In the genomic region with DNA sequence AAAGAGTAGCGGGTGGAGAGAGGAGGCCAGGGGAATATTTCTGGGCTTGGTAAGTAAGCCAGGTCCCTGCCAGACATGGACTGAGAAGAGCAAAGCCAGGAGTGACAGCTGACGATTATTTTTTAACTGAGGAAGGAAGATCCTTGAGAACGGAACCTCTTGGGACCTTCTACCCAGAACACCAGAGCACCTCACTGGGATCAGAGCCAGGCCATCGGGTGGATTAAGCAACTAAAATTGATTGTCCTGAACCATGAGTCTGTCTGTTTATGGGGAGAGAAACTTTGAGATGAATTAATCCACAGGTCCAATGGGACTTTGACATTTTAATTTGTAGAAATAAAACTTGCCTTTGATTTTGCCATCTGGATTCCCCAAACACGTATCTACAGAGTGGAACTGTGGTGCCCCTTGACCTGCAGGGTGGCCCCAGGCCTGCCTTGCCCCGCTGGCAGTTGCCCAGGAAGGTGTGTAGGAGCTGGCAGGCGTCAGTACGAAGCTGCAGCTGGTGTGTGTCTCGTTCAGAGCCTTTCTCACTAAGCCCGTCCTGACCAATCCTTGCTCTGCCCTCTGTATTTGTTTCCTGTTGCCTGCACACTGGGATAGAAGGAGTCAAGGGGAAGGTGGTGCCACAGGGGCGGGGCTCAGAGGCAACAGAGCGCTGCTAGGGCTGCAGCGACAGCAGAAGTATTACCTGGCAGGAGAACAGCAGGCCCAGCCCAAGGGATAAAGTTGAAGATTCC, we compare ENCODE assay signal across 10 cellular contexts. TPM values are rescaled to one million over a fixed set of nuclear protein-coding genes. Genes with fewer than 3 reads are reported as not detected.
A peak's percentile ranks its signal among the peaks of the same experiment; 100 is the strongest.
DNase-seq lines count a peak whose midpoint lies in the region; ATAC-seq, FAIRE-seq and TF ChIP-seq lines count a peak whose summit lies in the region.
"Had no signal": no experiment of that assay in that cellular context is flagged by ENCODE, and none has a peak within 500 bp of the region (broad histone marks: within the 10 kb centered on the region; RNA-seq: fewer than 3 reads in every experiment).

No MANE protein-coding gene starts in this region.

- no peaks in the 10 kb centered on the region for H3K79me2 ChIP-seq in DND-41 (ENCODE audit: insufficient read depth, low read length)
- no peaks in the 10 kb centered on the region for H3K79me2 ChIP-seq in H1 (ENCODE audit: control insufficient read depth in 1 of 2, insufficient read depth in 2 of 2, low read length in 2 of 2)

- intact Hi-C loops in activated naive CD4-positive, alpha-beta T cell treated with anti-CD3 and anti-CD28 coated beads for 36 hours (cut with micrococcal nuclease) = no loop called here
- intact Hi-C loops in CD14-positive monocyte (cut with micrococcal nuclease) = no loop called here

- no peaks in the 10 kb centered on the region for H3K9me3 ChIP-seq in DND-41 (ENCODE audit: insufficient read depth, low read length, severe bottlenecking)
- H3K9me3 ChIP-seq in H1 (ENCODE audit: insufficient read depth in 2 of 2, low read depth in 1 of 2, low read length in 1 of 2) = no peaks in the 10 kb centered on the region
- H3K9me3 ChIP-seq in muscle layer of duodenum (ENCODE audit: control insufficient read depth in 1 of 2, low read length in 2 of 2) = no peaks in the 10 kb centered on the region

- H2BK15ac ChIP-seq in H1 (ENCODE audit: low read length) = no peak overlapping the region

- no peaks in the 10 kb centered on the region for H4K20me1 ChIP-seq in DND-41 (ENCODE audit: insufficient read depth, low read length)
- no peaks in the 10 kb centered on the region for H4K20me1 ChIP-seq in H1 (replicated peaks in 1 of 2; ENCODE audit: control insufficient read depth in 1 of 2, insufficient read depth in 2 of 2, low read length in 2 of 2)

- TF ChIP-seq EP300 in H1 (IDR thresholded peaks at IDR 0.05; ENCODE audit: borderline replicate concordance in 1 of 2, low read depth in 2 of 2, low read length in 2 of 2) = no peak

- no peaks in the 10 kb centered on the region for H3K79me1 ChIP-seq in H1 (ENCODE audit: low read depth, low read length)

- no peak for TF ChIP-seq RAD21 in H1 (IDR thresholded peaks at IDR 0.05 in 1 of 2, conservative IDR thresholded peaks at IDR 0.05 in 1 of 2; ENCODE audit: low read depth in 2 of 2, low read length in 2 of 2)

- H3K23me2 ChIP-seq in H1 (ENCODE audit: low read depth, low read length) = no peaks in the 10 kb centered on the region

- H4K8ac ChIP-seq in H1 (ENCODE audit: extremely low read depth, insufficient read depth, low read length) = peak overlapping the region; percentile 41; the same call in 1 of the 2 replicates

- no peak overlapping the region for H2BK5ac ChIP-seq in H1 (ENCODE audit: low read depth, low read length)

- H2BK120ac ChIP-seq in H1 (replicated peaks; ENCODE audit: low read depth, low read length) = no peak overlapping the region

- CTCF ChIA-PET in H1 (lab: Charles Lee; ENCODE audit: partially characterized antibody) = interaction anchor here (1.3 to 14.8 kb wide), 4 partner anchors 8 to 141 kb away, joined by 3 to 111 read pairs (median 7); a partner anchor contains a TSS
- CTCF ChIA-PET in activated naive CD4-positive, alpha-beta T cell treated with anti-CD3 and anti-CD28 coated beads for 36 hours (lab: Charles Lee) = interaction anchor here (1.2 to 1.6 kb wide), 2 partner anchors 15 to 138 kb away, joined by 3 read pairs; no protein-coding TSS in a partner anchor

- FAIRE-seq in H1 (lab: Jason Lieb, UNC) = no peak

- H3K4me3 Mint-ChIP-seq in activated naive CD4-positive, alpha-beta T cell treated with anti-CD3 and anti-CD28 coated beads for 36 hours = no peak overlapping the region
- no peak overlapping the region for H3K4me3 Mint-ChIP-seq in CD14-positive monocyte

- no peak overlapping the region for H3K23ac ChIP-seq in H1 (ENCODE audit: insufficient read length)

- no peak for TF ChIP-seq POLR2A in H1 (IDR thresholded peaks at IDR 0.05; ENCODE audit: control extremely low read depth in 1 of 2, low read depth in 2 of 2, low read length in 2 of 2)

- DNase-seq in DND-41 (no peak), NCI-H2196 treated with DMSO at 0.1 percent for 48 hours (lab: John Stamatoyannopoulos, UW; ENCODE audit: unreplicated experiment) (peak; percentile 94), H1 (ENCODE audit: low read depth in 1 of 2, low spot score in 2 of 2) (no peak), GM19238 (ENCODE audit: insufficient read length, low spot score) (no peak), CD14-positive monocyte (ENCODE audit: low spot score) (no peak)
- no peak for DNase-seq in stimulated activated naive CD4-positive, alpha-beta T cell treated with Interleukin-2 at 50 U/mL for 16 hours (lab: John Stamatoyannopoulos, UW)
- DNase-seq in activated naive CD4-positive, alpha-beta T cell treated with anti-CD3 and anti-CD28 coated beads for 36 hours = no peak
- DNase-seq: MV-4-11 had no signal

- no peaks in the 10 kb centered on the region for H3K36me3 Mint-ChIP-seq in activated naive CD4-positive, alpha-beta T cell treated with anti-CD3 and anti-CD28 coated beads for 36 hours (ENCODE audit: low read depth)
- no peaks in the 10 kb centered on the region for H3K36me3 Mint-ChIP-seq in CD14-positive monocyte

- H3K27ac ChIP-seq in DND-41 (ENCODE audit: low read length) = no peak overlapping the region
- H3K27ac ChIP-seq in H1 (ENCODE audit: low read depth, low read length) = no peak overlapping the region
- peak overlapping the region; percentile 28 for H3K27ac ChIP-seq in muscle layer of duodenum (ENCODE audit: low read length)

- 0 out of 3 replicates have a peak, but pooled peaks have one; percentile 27 for ATAC-seq in DND-41 (ENCODE audit: insufficient read depth, low read depth)

- no peak overlapping the region for H3K4me2 ChIP-seq in DND-41 (ENCODE audit: insufficient read depth, low read length)
- no peak overlapping the region for H3K4me2 ChIP-seq in H1 (ENCODE audit: insufficient read depth in 1 of 2, low read depth in 2 of 2, low read length in 2 of 2)

- no peaks in the 10 kb centered on the region for H3K36me3 ChIP-seq in DND-41 (ENCODE audit: insufficient read depth, low read length)
- H3K36me3 ChIP-seq in H1 (ENCODE audit: control insufficient read depth in 2 of 4, insufficient read depth in 4 of 4, low read length in 3 of 4) = no peaks in the 10 kb centered on the region
- H3K36me3 ChIP-seq in muscle layer of duodenum (ENCODE audit: control insufficient read depth in 1 of 2, insufficient read depth in 2 of 2, low read length in 2 of 2) = peaks cover 0 to 4% of the 10 kb centered on the region in 2 donors

- H2AK5ac ChIP-seq in H1 (ENCODE audit: low read depth, low read length) = no peak overlapping the region

- peaks cover 12% of the 10 kb centered on the region for H3K4me1 Mint-ChIP-seq in activated naive CD4-positive, alpha-beta T cell treated with anti-CD3 and anti-CD28 coated beads for 36 hours (ENCODE audit: low read depth)
- peaks cover 12% of the 10 kb centered on the region for H3K4me1 Mint-ChIP-seq in CD14-positive monocyte

- no peaks in the 10 kb centered on the region for H3K9me3 Mint-ChIP-seq in activated naive CD4-positive, alpha-beta T cell treated with anti-CD3 and anti-CD28 coated beads for 36 hours
- no peaks in the 10 kb centered on the region for H3K9me3 Mint-ChIP-seq in CD14-positive monocyte

- no peak overlapping the region for H3K18ac ChIP-seq in H1 (ENCODE audit: extremely low read depth, low read length)

- no peak overlapping the region for H3K56ac ChIP-seq in H1 (replicated peaks; ENCODE audit: insufficient read length, low read depth, low read length)

- H4K5ac ChIP-seq in H1 (ENCODE audit: insufficient read length, low read depth, low read length) = no peak overlapping the region

- TF ChIP-seq CTCF in DND-41 (IDR thresholded peaks at IDR 0.05; ENCODE audit: borderline replicate concordance, extremely low read depth, low read length, poor library complexity, severe bottlenecking) (no peak), H1 (IDR thresholded peaks at IDR 0.05; ENCODE audit: control extremely low read depth in 1 of 3, insufficient read depth in 1 of 3, low read depth in 1 of 3, low read length in 3 of 3) (no peak), CD14-positive monocyte (IDR thresholded peaks at IDR 0.05) (no peak)

- H3K4me1 ChIP-seq in DND-41 (ENCODE audit: insufficient read depth, low read length) = no peaks in the 10 kb centered on the region
- no peaks in the 10 kb centered on the region; a peak in 1 of 7 replicates for H3K4me1 ChIP-seq in H1 (replicated peaks in 1 of 4; ENCODE audit: control insufficient read depth in 3 of 4, insufficient read depth in 4 of 4, low read length in 3 of 4)
- peaks cover 0 to 7% of the 10 kb centered on the region in 2 donors for H3K4me1 ChIP-seq in muscle layer of duodenum (ENCODE audit: control insufficient read depth in 1 of 2, insufficient read depth in 2 of 2, low read length in 2 of 2)

- H2BK20ac ChIP-seq in H1 (ENCODE audit: low read length) = no peak overlapping the region

- no peak overlapping the region for H3K4ac ChIP-seq in H1 (replicated peaks; ENCODE audit: insufficient read length, low read depth, low read length)

- H3K14ac ChIP-seq in H1 (ENCODE audit: insufficient read length) = no peak overlapping the region

- H2AFZ ChIP-seq in DND-41 (ENCODE audit: low read depth, low read length) = no peak overlapping the region
- 0 out of 2 replicates have a peak overlapping the region, but pooled peaks have one; percentile 26 for H2AFZ ChIP-seq in H1 (ENCODE audit: low read length)

- peaks cover 15% of the 10 kb centered on the region for H3K27me3 ChIP-seq in DND-41 (ENCODE audit: insufficient read depth, low read length, poor library complexity)
- H3K27me3 ChIP-seq in H1 (replicated peaks in 1 of 4; ENCODE audit: control insufficient read depth in 3 of 4, extremely low read depth in 1 of 4, insufficient read depth in 3 of 4, low read length in 3 of 4) = no peaks in the 10 kb centered on the region
- H3K27me3 ChIP-seq in muscle layer of duodenum (ENCODE audit: low read depth, low read length) = no peaks in the 10 kb centered on the region

- peaks cover 2% of the 10 kb centered on the region for H3K27me3 Mint-ChIP-seq in activated naive CD4-positive, alpha-beta T cell treated with anti-CD3 and anti-CD28 coated beads for 36 hours (ENCODE audit: low read depth)
- H3K27me3 Mint-ChIP-seq in CD14-positive monocyte (ENCODE audit: low read depth in 3 of 3) = peaks cover 10 to 14% (median 11%) of the 10 kb centered on the region in 3 donors

- no peak overlapping the region for H2BK12ac ChIP-seq in H1 (ENCODE audit: low read depth, low read length)

- no peak overlapping the region for H4K91ac ChIP-seq in H1 (replicated peaks; ENCODE audit: insufficient read length, low read length)

- H3K27ac Mint-ChIP-seq in activated naive CD4-positive, alpha-beta T cell treated with anti-CD3 and anti-CD28 coated beads for 36 hours = no peak overlapping the region
- H3K27ac Mint-ChIP-seq in CD14-positive monocyte = no peak overlapping the region

- H3K4me3 ChIP-seq in DND-41 (ENCODE audit: low read depth in 1 of 2, low read length in 2 of 2) (no peak overlapping the region), H1 (ENCODE audit: extremely low read depth in 1 of 4, insufficient read depth in 2 of 4, low read depth in 3 of 4, low read length in 4 of 4) (no peak overlapping the region), muscle layer of duodenum (ENCODE audit: low read depth in 1 of 2, low read length in 2 of 2) (no peak overlapping the region)

- POLR2A ChIA-PET in H1 (lab: Charles Lee; ENCODE audit: partially characterized antibody) = interaction anchor here (0.8 kb wide), 1 partner anchor 54 kb away, joined by 3 read pairs; no protein-coding TSS in a partner anchor

- 62% methylated on average over 13 of the region's 13 CpGs; no CpG with 5 or more reads in 1 of the 2 experiments for WGBS in H1 (ENCODE audit: extremely low coverage in 1 of 2, insufficient coverage in 1 of 2, insufficient read length in 1 of 2, insufficient replicate concordance in 2 of 2, low coverage in 1 of 2, low lambda C conversion rate in 2 of 2, missing lambda C conversion rate in 1 of 2), 2 experiments

- H3K9ac ChIP-seq in DND-41 (ENCODE audit: low read depth, low read length) (no peak overlapping the region), H1 (replicated peaks in 1 of 4; ENCODE audit: extremely low read depth in 1 of 4, low read depth in 3 of 4, low read length in 3 of 4) (no peak overlapping the region)

RNA-seq across cellular contexts. Expression of a gene that starts 5.0 kb away (rescaled TPM):
- not detected in 2 replicates for total RNA-seq in H1 (2021; fragmentation: NEBNext Ultra II Directional; extraction: Animal tissue kit (Norgen Biotek cat#: 25700))
- polyA plus RNA-seq in H1 (2011; rRNA removed) (not detected in 2 replicates), CD14-positive monocyte (not detected)
- polyA plus RNA-seq in H1 (2011; cell fraction: cytosol; rRNA removed) = not detected
- not detected for polyA plus RNA-seq in H1 (2011; cell fraction: nucleus; rRNA removed)
- not detected in 4 replicates for polyA plus RNA-seq in H1 (2012, experiment 1 of 2)
- not detected for polyA plus RNA-seq in H1 (2012, experiment 2 of 2)
- not detected for polyA plus RNA-seq in H1 (2013, experiment 1 of 2)
- polyA plus RNA-seq in H1 (2013, experiment 2 of 2) = not detected
- not detected in 2 replicates for polyA minus RNA-seq in H1 (2011; rRNA and poly(A)+ RNA removed)
- not detected for polyA minus RNA-seq in H1 (2011; cell fraction: cytosol; rRNA and poly(A)+ RNA removed)
- polyA minus RNA-seq in H1 (2011; cell fraction: nucleus; rRNA and poly(A)+ RNA removed) = not detected
- not detected for total RNA-seq in activated naive CD4-positive, alpha-beta T cell treated with anti-CD3 and anti-CD28 coated beads for 36 hours
- polyA plus RNA-seq: fibroblast of lung had no signal

RNA-seq across cellular contexts. Expression of a gene that starts 32.5 kb away (rescaled TPM):
- not detected in 2 replicates for total RNA-seq in H1 (2021; fragmentation: NEBNext Ultra II Directional; extraction: Animal tissue kit (Norgen Biotek cat#: 25700))
- polyA plus RNA-seq in H1 (2011; rRNA removed) (0.05 and 0.11 TPM in 2 replicates), CD14-positive monocyte (under 1 TPM in 1 of 2 donors, not detected in 1; 0.12 TPM)
- 0.45 TPM for polyA plus RNA-seq in H1 (2011; cell fraction: cytosol; rRNA removed)
- polyA plus RNA-seq in H1 (2011; cell fraction: nucleus; rRNA removed) = 0.16 TPM
- 0.16 to 0.64 TPM (median 0.36 TPM) in 4 replicates for polyA plus RNA-seq in H1 (2012, experiment 1 of 2)
- polyA plus RNA-seq in H1 (2012, experiment 2 of 2) = 0.31 TPM
- 0.30 TPM for polyA plus RNA-seq in H1 (2013, experiment 1 of 2)
- polyA plus RNA-seq in H1 (2013, experiment 2 of 2) = 0.31 TPM
- polyA minus RNA-seq in H1 (2011; rRNA and poly(A)+ RNA removed) = not detected in 2 replicates
- not detected for polyA minus RNA-seq in H1 (2011; cell fraction: cytosol; rRNA and poly(A)+ RNA removed)
- polyA minus RNA-seq in H1 (2011; cell fraction: nucleus; rRNA and poly(A)+ RNA removed) = not detected
- total RNA-seq in activated naive CD4-positive, alpha-beta T cell treated with anti-CD3 and anti-CD28 coated beads for 36 hours = 1 to 10 TPM; 2.1 to 2.6 TPM

RNA-seq across cellular contexts. Expression of a gene that starts 40.8 kb away (rescaled TPM):
- not detected in 2 replicates for total RNA-seq in H1 (2021; fragmentation: NEBNext Ultra II Directional; extraction: Animal tissue kit (Norgen Biotek cat#: 25700))
- polyA plus RNA-seq in H1 (2011; rRNA removed) = not detected in 2 replicates
- not detected for polyA plus RNA-seq in H1 (2011; cell fraction: cytosol; rRNA removed)
- polyA plus RNA-seq in H1 (2011; cell fraction: nucleus; rRNA removed) = not detected
- polyA plus RNA-seq in H1 (2012, experiment 1 of 2) = 0.28 TPM in 1 of 4 replicates, not detected in the others
- not detected for polyA plus RNA-seq in H1 (2012, experiment 2 of 2)
- not detected for polyA plus RNA-seq in H1 (2013, experiment 1 of 2)
- polyA plus RNA-seq in H1 (2013, experiment 2 of 2) = not detected
- not detected in 2 replicates for polyA minus RNA-seq in H1 (2011; rRNA and poly(A)+ RNA removed)
- polyA minus RNA-seq in H1 (2011; cell fraction: cytosol; rRNA and poly(A)+ RNA removed) = not detected
- polyA minus RNA-seq in H1 (2011; cell fraction: nucleus; rRNA and poly(A)+ RNA removed) = not detected
- under 1 TPM in 1 of 2 experiments, not detected in 1; 0.19 TPM for total RNA-seq in activated naive CD4-positive, alpha-beta T cell treated with anti-CD3 and anti-CD28 coated beads for 36 hours
- polyA plus RNA-seq in CD14-positive monocyte = 1 to 10 TPM; 2.6 to 5.7 TPM
- total RNA-seq: fibroblast of lung had no signal
- polyA plus RNA-seq: fibroblast of lung had no signal

RNA-seq across cellular contexts. Expression of a gene that starts 57.8 kb away (rescaled TPM):
- 86.0 and 93.0 TPM in 2 replicates for total RNA-seq in H1 (2021; fragmentation: NEBNext Ultra II Directional; extraction: Animal tissue kit (Norgen Biotek cat#: 25700))
- polyA plus RNA-seq in H1 (2011; rRNA removed) (114 and 142 TPM in 2 replicates), CD14-positive monocyte (1,000 to 10,000 TPM in 1 of 2 donors, 100 to 1,000 TPM in 1; 918 to 1,259 TPM)
- 93.7 TPM for polyA plus RNA-seq in H1 (2011; cell fraction: cytosol; rRNA removed)
- 102 TPM for polyA plus RNA-seq in H1 (2011; cell fraction: nucleus; rRNA removed)
- 81.8 to 121 TPM (median 94.5 TPM) in 4 replicates for polyA plus RNA-seq in H1 (2012, experiment 1 of 2)
- 122 TPM for polyA plus RNA-seq in H1 (2012, experiment 2 of 2)
- 51.9 TPM for polyA plus RNA-seq in H1 (2013, experiment 1 of 2)
- 53.4 TPM for polyA plus RNA-seq in H1 (2013, experiment 2 of 2)
- 38.3 and 40.1 TPM in 2 replicates for polyA minus RNA-seq in H1 (2011; rRNA and poly(A)+ RNA removed)
- 29.8 TPM for polyA minus RNA-seq in H1 (2011; cell fraction: cytosol; rRNA and poly(A)+ RNA removed)
- 23.9 TPM for polyA minus RNA-seq in H1 (2011; cell fraction: nucleus; rRNA and poly(A)+ RNA removed)
- total RNA-seq in activated naive CD4-positive, alpha-beta T cell treated with anti-CD3 and anti-CD28 coated beads for 36 hours = 100 to 1,000 TPM; 453 to 454 TPM
